In genomic region chr4:65698631-65699030, GRCh38 we compare ENCODE assay signal across 8 cellular contexts. TPM values are rescaled to one million over a fixed set of nuclear protein-coding genes. Genes with fewer than 3 reads are reported as not detected.
"Had no signal": no experiment of that assay in that cellular context is flagged by ENCODE, and none has a peak within 500 bp of the region (broad histone marks: within the 10 kb centered on the region; RNA-seq: fewer than 3 reads in every experiment).

No MANE protein-coding gene starts in this region.

- H3K4me1 ChIP-seq: HAP-1 had no signal

- H3K36me3 ChIP-seq: HAP-1 had no signal

- H3K9me3 ChIP-seq: HAP-1 had no signal

- H3K4me3 ChIP-seq: GM23248, GM23338, HAP-1 had no signal

- H3K27ac ChIP-seq: GM23248 had no signal

- DNase-seq: GM23248, GOT3, H7, H9, HCEC 1CT, HFFc6 had no signal

- H3K9ac ChIP-seq: GM23248 had no signal

RNA-seq across cellular contexts. Expression of gene EPHA5, which starts 28.3 kb away (rescaled TPM):
- total RNA-seq: GM23248, H9, HFFc6 had no signal
